ENCODE assay signal across 1 cellular context in the genomic region with DNA sequence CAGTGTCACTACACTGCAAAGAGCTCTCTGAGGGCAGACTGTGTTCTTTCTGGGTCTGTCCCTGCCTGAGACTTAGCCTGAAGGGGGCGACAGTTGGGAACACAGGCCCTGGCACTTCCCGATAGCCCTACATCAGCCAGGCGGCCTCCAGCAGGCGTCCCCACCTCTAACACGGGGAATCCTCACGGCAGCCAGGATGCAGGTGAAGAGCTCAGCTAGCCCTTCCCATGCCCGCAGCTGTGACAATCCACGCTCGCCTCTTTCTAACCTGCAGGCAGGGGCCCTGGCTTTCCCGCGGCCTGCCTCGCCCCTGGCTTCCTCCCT.
TF ChIP-seq lines count a peak whose summit lies in the region.

No MANE protein-coding gene starts in this region.

TF ChIP-seq in SK-N-SH treated with all-trans-retinoic acid at 6 μM for 48 hours, 23 proteins besides CTCF, POLR2A, EP300 and RAD21 (continued from another document):
- TF ChIP-seq, protein P1, sequence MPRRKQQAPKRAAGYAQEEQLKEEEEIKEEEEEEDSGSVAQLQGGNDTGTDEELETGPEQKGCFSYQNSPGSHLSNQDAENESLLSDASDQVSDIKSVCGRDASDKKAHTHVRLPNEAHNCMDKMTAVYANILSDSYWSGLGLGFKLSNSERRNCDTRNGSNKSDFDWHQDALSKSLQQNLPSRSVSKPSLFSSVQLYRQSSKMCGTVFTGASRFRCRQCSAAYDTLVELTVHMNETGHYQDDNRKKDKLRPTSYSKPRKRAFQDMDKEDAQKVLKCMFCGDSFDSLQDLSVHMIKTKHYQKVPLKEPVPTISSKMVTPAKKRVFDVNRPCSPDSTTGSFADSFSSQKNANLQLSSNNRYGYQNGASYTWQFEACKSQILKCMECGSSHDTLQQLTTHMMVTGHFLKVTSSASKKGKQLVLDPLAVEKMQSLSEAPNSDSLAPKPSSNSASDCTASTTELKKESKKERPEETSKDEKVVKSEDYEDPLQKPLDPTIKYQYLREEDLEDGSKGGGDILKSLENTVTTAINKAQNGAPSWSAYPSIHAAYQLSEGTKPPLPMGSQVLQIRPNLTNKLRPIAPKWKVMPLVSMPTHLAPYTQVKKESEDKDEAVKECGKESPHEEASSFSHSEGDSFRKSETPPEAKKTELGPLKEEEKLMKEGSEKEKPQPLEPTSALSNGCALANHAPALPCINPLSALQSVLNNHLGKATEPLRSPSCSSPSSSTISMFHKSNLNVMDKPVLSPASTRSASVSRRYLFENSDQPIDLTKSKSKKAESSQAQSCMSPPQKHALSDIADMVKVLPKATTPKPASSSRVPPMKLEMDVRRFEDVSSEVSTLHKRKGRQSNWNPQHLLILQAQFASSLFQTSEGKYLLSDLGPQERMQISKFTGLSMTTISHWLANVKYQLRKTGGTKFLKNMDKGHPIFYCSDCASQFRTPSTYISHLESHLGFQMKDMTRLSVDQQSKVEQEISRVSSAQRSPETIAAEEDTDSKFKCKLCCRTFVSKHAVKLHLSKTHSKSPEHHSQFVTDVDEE (CRISPR knock-in tag; IDR thresholded peaks at IDR 0.05): no peak
- TF ChIP-seq TCF4 (CRISPR knock-in tag; IDR thresholded peaks at IDR 0.05; ENCODE audit: borderline replicate concordance) (no peak), RARB (CRISPR knock-in tag; IDR thresholded peaks at IDR 0.05) (no peak)
